ENCODE assay signal across 9 cellular contexts in genomic region chr13:40518481-40518882, GRCh38.
DNase-seq lines count a peak whose midpoint lies in the region; ATAC-seq and TF ChIP-seq lines count a peak whose summit lies in the region.
"Had no signal": no experiment of that assay in that cellular context is flagged by ENCODE, and none has a peak within 500 bp of the region (broad histone marks: within the 10 kb centered on the region; RNA-seq: fewer than 3 reads in every experiment).

No MANE protein-coding gene starts in this region.

- CTCF ChIA-PET in CD8-positive, alpha-beta memory T cell (lab: Charles Lee): interaction anchor here (1.1 to 1.2 kb wide), 2 partner anchors 19 to 39 kb away, joined by 3 read pairs; no protein-coding TSS in a partner anchor
- CTCF ChIA-PET in activated CD4-positive, alpha-beta memory T cell treated with anti-CD3 and anti-CD28 coated beads for 36 hours (lab: Charles Lee): interaction anchor here (1.9 kb wide), 1 partner anchor 150 kb away, joined by 5 read pairs; no protein-coding TSS in a partner anchor

- TF ChIP-seq CTCF in omental fat pad (IDR thresholded peaks at IDR 0.05) (no peak), right atrium auricular region (IDR thresholded peaks at IDR 0.05) (no peak)

- no peak overlapping the region for H2BK5ac ChIP-seq in mesendoderm (ENCODE audit: low read length)

- intact Hi-C loops in activated CD4-positive, alpha-beta memory T cell treated with anti-CD3 and anti-CD28 coated beads for 36 hours (cut with micrococcal nuclease): loop anchor here (1.0 to 10.0 kb wide), 9 partner anchors 33 to 494 kb away; no protein-coding TSS in a partner anchor

- no peak overlapping the region for H2BK15ac ChIP-seq in mesendoderm (replicated peaks; ENCODE audit: low read depth)

- no peak overlapping the region for H3K4me3 ChIP-seq in CD8-positive, alpha-beta memory T cell (ENCODE audit: low read length)
- H3K4me3 ChIP-seq in mesendoderm (ENCODE audit: low read length): no peak overlapping the region
- H3K4me3 ChIP-seq in right atrium auricular region: no peak overlapping the region
- H3K4me3 ChIP-seq: BLaER1 had no signal

- H3K56ac ChIP-seq in mesendoderm (ENCODE audit: low read length): no peak overlapping the region

- peak in 3 of 5 donors; percentile 37 to 61 (median 52) for DNase-seq in CD8-positive, alpha-beta memory T cell
- DNase-seq in activated CD4-positive, alpha-beta memory T cell treated with anti-CD3 and anti-CD28 coated beads for 36 hours: peak; percentile 87
- DNase-seq in mesendoderm (peak; percentile 68), GM03348 (ENCODE audit: low spot score) (no peak), omental fat pad (ENCODE audit: low spot score) (no peak), DMS114 treated with DMSO at 0.1 percent for 48 hours (lab: John Stamatoyannopoulos, UW; ENCODE audit: unreplicated experiment) (no peak), right atrium auricular region (ENCODE audit: low spot score) (no peak)

- H3K36me3 ChIP-seq in CD8-positive, alpha-beta memory T cell (ENCODE audit: insufficient read depth, low read length): no peaks in the 10 kb centered on the region
- no peaks in the 10 kb centered on the region for H3K36me3 ChIP-seq in mesendoderm (ENCODE audit: control insufficient read depth, insufficient read depth, low read length)
- H3K36me3 ChIP-seq in right atrium auricular region: no peaks in the 10 kb centered on the region
- H3K36me3 ChIP-seq: BLaER1 had no signal

- H3K79me2 ChIP-seq in mesendoderm (ENCODE audit: control insufficient read depth, insufficient read depth, low read length): no peaks in the 10 kb centered on the region

- H3K27me3 Mint-ChIP-seq in CD8-positive, alpha-beta memory T cell: no peaks in the 10 kb centered on the region
- no peaks in the 10 kb centered on the region for H3K27me3 Mint-ChIP-seq in activated CD4-positive, alpha-beta memory T cell treated with anti-CD3 and anti-CD28 coated beads for 36 hours

- no peaks in the 10 kb centered on the region for H3K27me3 ChIP-seq in CD8-positive, alpha-beta memory T cell (ENCODE audit: insufficient read depth, low read length, poor library complexity, severe bottlenecking)
- H3K27me3 ChIP-seq in mesendoderm (ENCODE audit: insufficient read depth, low read length, poor library complexity) (no peaks in the 10 kb centered on the region), right atrium auricular region (no peaks in the 10 kb centered on the region)
- H3K27me3 ChIP-seq: BLaER1 had no signal

- H3K79me1 ChIP-seq in mesendoderm (ENCODE audit: low read length): no peaks in the 10 kb centered on the region

- H3K23ac ChIP-seq in mesendoderm (ENCODE audit: low read length): no peak overlapping the region

- no peak overlapping the region for H3K4ac ChIP-seq in mesendoderm (ENCODE audit: low read depth, low read length)

- no peak overlapping the region for H2BK120ac ChIP-seq in mesendoderm (ENCODE audit: low read depth, low read length)

- H4K5ac ChIP-seq in mesendoderm (ENCODE audit: low read length): no peak overlapping the region

- H3K18ac ChIP-seq in mesendoderm (ENCODE audit: low read length): no peak overlapping the region

- H3K27ac Mint-ChIP-seq in CD8-positive, alpha-beta memory T cell: peak overlapping the region in 7 of 8 donors; percentile 17 to 86 (median 51)
- peak overlapping the region; percentile 86 for H3K27ac Mint-ChIP-seq in activated CD4-positive, alpha-beta memory T cell treated with anti-CD3 and anti-CD28 coated beads for 36 hours

- peaks cover 0 to 5% (median 3%) of the 10 kb centered on the region in 3 donors for H3K36me3 Mint-ChIP-seq in CD8-positive, alpha-beta memory T cell
- no peaks in the 10 kb centered on the region for H3K36me3 Mint-ChIP-seq in activated CD4-positive, alpha-beta memory T cell treated with anti-CD3 and anti-CD28 coated beads for 36 hours

- no peak overlapping the region for H3K27ac ChIP-seq in CD8-positive, alpha-beta memory T cell (ENCODE audit: low read depth, low read length)
- H3K27ac ChIP-seq in mesendoderm (ENCODE audit: low read depth, low read length) (peak overlapping the region; percentile 60), right atrium auricular region (no peak overlapping the region)
- H3K27ac ChIP-seq: BLaER1 had no signal

- H2AK5ac ChIP-seq in mesendoderm (ENCODE audit: low read length): no peak overlapping the region

- peaks cover 25% of the 10 kb centered on the region for H3K4me1 ChIP-seq in CD8-positive, alpha-beta memory T cell (ENCODE audit: insufficient read depth, low read length)
- H3K4me1 ChIP-seq in mesendoderm (ENCODE audit: control insufficient read depth, low read depth, low read length): peaks cover 8% of the 10 kb centered on the region
- H3K4me1 ChIP-seq in right atrium auricular region: no peaks in the 10 kb centered on the region

- POLR2A ChIA-PET in CD8-positive, alpha-beta memory T cell (lab: Charles Lee): interaction anchor here (1.4 kb wide), 1 partner anchor 24 kb away, joined by 3 read pairs; no protein-coding TSS in a partner anchor
- POLR2A ChIA-PET in activated CD4-positive, alpha-beta memory T cell treated with anti-CD3 and anti-CD28 coated beads for 36 hours (lab: Charles Lee): interaction anchor here (0.7 to 2.4 kb wide), 7 partner anchors 33 to 490 kb away, joined by 3 to 18 read pairs (median 4); no protein-coding TSS in a partner anchor

- no peaks in the 10 kb centered on the region for H3K9me3 ChIP-seq in CD8-positive, alpha-beta memory T cell (ENCODE audit: low read length)
- H3K9me3 ChIP-seq in right atrium auricular region: no peaks in the 10 kb centered on the region
- H3K9me3 ChIP-seq: BLaER1 had no signal

- peak; percentile 50 for ATAC-seq in HG02610 (IDR thresholded peaks at IDR 0.05; ENCODE audit: unreplicated experiment)
- no peak for ATAC-seq in omental fat pad (ENCODE audit: low FRiP score)

- no peak overlapping the region for H3K9ac ChIP-seq in mesendoderm (ENCODE audit: low read length)
- H3K9ac ChIP-seq: BLaER1 had no signal

- H3K4me2 ChIP-seq in mesendoderm (ENCODE audit: low read length): no peak overlapping the region
- H3K4me2 ChIP-seq: BLaER1 had no signal

- peak overlapping the region in 6 of 7 donors; percentile 23 to 75 (median 48) for H3K4me3 Mint-ChIP-seq in CD8-positive, alpha-beta memory T cell
- peak overlapping the region; percentile 61 for H3K4me3 Mint-ChIP-seq in activated CD4-positive, alpha-beta memory T cell treated with anti-CD3 and anti-CD28 coated beads for 36 hours

- peaks cover 38 to 42% (median 41%) of the 10 kb centered on the region in 3 donors for H3K4me1 Mint-ChIP-seq in CD8-positive, alpha-beta memory T cell
- H3K4me1 Mint-ChIP-seq in activated CD4-positive, alpha-beta memory T cell treated with anti-CD3 and anti-CD28 coated beads for 36 hours (ENCODE audit: low read depth): peaks cover 66% of the 10 kb centered on the region

- no peak overlapping the region for H4K8ac ChIP-seq in mesendoderm (ENCODE audit: low read depth, low read length)

- H3K9me3 Mint-ChIP-seq in CD8-positive, alpha-beta memory T cell: no peaks in the 10 kb centered on the region
- no peaks in the 10 kb centered on the region for H3K9me3 Mint-ChIP-seq in activated CD4-positive, alpha-beta memory T cell treated with anti-CD3 and anti-CD28 coated beads for 36 hours

- whole genome bisulfite sequencing in mesendoderm (ENCODE audit: extremely low coverage, insufficient coverage, low lambda C conversion rate): no CpG with 5 or more reads among the region's 4 CpGs

Comparison
In these comparisons a context has a peak if more than half of its experiments do, and no peak if none do; other contexts are left out.
1. DNase-seq: peak in CD8-positive, alpha-beta memory T cell (3 of 5), activated CD4-positive, alpha-beta memory T cell treated with anti-CD3 and anti-CD28 coated beads for 36 hours (single experiment) and mesendoderm (single experiment); none in GM03348 (single experiment), omental fat pad (single experiment), DMS114 treated with DMSO at 0.1 percent for 48 hours (single experiment) and right atrium auricular region (single experiment).